In the genomic region with DNA sequence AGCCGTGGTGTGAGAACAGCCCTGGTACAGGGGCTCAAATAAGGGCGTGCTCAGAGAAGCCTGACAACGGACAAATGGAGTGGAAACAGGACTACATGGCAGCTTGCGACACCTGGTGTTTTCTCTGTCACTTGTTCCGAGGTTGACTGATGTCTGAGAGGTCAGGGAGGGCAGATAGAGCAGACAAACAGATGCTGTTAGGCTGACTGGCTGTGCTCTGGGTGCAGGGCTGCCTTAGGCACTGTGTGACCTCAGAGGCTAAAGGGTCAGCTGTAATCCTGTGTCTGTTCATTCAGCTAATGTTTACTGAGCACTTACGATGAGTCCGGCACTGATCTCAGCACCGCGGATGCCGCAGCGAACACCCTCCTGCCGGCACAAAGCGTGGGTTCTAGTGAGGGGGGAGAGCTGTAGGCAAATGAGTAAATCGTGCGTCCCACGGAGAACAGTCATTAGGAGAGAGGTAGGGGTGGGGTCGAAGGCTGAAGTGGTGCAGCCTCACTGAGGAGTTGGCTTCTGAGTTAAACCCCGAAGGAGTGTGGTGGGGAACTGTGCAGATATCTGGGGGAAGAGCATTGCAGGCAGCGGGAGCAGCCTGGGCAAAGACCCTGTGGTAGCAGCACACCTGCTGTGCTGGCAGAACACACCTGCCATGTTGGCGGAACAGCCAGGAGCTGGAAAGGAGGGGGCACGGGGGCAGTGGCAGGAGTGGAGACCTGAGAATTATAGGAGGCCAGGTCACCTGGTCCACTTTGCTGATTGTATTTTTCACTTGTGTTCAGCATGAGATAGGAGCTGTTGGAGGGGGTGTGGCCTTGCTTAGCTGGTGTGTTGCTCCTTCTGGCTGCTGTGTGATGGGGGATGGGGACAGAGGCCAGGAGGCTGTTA, we compare ENCODE assay signal across 9 cellular contexts. TPM values are rescaled to one million over a fixed set of nuclear protein-coding genes. Genes with fewer than 3 reads are reported as not detected.
DNase-seq lines count a peak whose midpoint lies in the region; ATAC-seq, FAIRE-seq and TF ChIP-seq lines count a peak whose summit lies in the region.
"Had no signal": no experiment of that assay in that cellular context is flagged by ENCODE, and none has a peak within 500 bp of the region (broad histone marks: within the 10 kb centered on the region; RNA-seq: fewer than 3 reads in every experiment).

No MANE protein-coding gene starts in this region.

- in situ Hi-C loops in mammary epithelial cell (cut with MboI; ENCODE audit: low sequenced_read_pairs in 2 of 2): no loop called here

- 90% methylated on average over 13 of the region's 21 CpGs for WGBS in mammary epithelial cell (ENCODE audit: low coverage, missing lambda C conversion rate)
- WGBS in small intestine, 3 donors: 11 to 47% (median 29%) methylated on average over 21 of the region's 21 CpGs

- H3K4me2 ChIP-seq in mammary epithelial cell (ENCODE audit: insufficient read depth, low read depth, low read length) (no peak overlapping the region), OCI-LY7 (ENCODE audit: low read length) (peak overlapping the region; percentile 27; the same call in 1 of the 2 replicates)

- H2AFZ ChIP-seq in mammary epithelial cell (ENCODE audit: low read depth, low read length) (no peak overlapping the region), OCI-LY7 (ENCODE audit: low read length) (no peak overlapping the region)

- H3K27ac ChIP-seq in mammary epithelial cell (ENCODE audit: insufficient read depth, low read depth, low read length): no peak overlapping the region
- no peak overlapping the region for H3K27ac ChIP-seq in OCI-LY7 (ENCODE audit: low read depth, low read length, poor library complexity, severe bottlenecking)
- peak overlapping the region in 1 of 2 donors; percentile 11 for H3K27ac ChIP-seq in small intestine (ENCODE audit: low read depth in 1 of 2, low read length in 1 of 2)

- ATAC-seq in HG02885 (IDR thresholded peaks at IDR 0.05; ENCODE audit: poor library complexity, unreplicated experiment): peak; percentile 85

- peak overlapping the region; percentile 8 for H3K27ac Mint-ChIP-seq in MCF 10A (ENCODE audit: low read depth, unreplicated experiment)
- H3K27ac Mint-ChIP-seq in endothelial cell (ENCODE audit: unreplicated experiment): no peak overlapping the region

- intact Hi-C loops in MCF 10A (cut with micrococcal nuclease): no loop called here
- intact Hi-C loops in mammary epithelial cell (cut with micrococcal nuclease): no loop called here
- intact Hi-C loops in OCI-LY7 (cut with micrococcal nuclease; ENCODE audit: unreplicated experiment): no loop called here

- H4K20me1 ChIP-seq in mammary epithelial cell (ENCODE audit: insufficient read depth, low read length) (no peaks in the 10 kb centered on the region), OCI-LY7 (ENCODE audit: insufficient read depth, low read length) (no peaks in the 10 kb centered on the region)

- no peak overlapping the region for H3K9ac ChIP-seq in mammary epithelial cell (ENCODE audit: insufficient read depth, low read length)

- FAIRE-seq in small intestine (lab: Jason Lieb, UNC): no peak
- no peak for FAIRE-seq in urothelium cell line (lab: Jason Lieb, UNC)

- CTCF ChIA-PET in MCF 10A (lab: Yijun Ruan, JAX) (interaction anchor here (1.0 to 3.9 kb wide), 5 partner anchors 9 to 65 kb away, joined by 3 to 36 read pairs (median 13); no protein-coding TSS in a partner anchor), mammary epithelial cell (lab: Charles Lee; ENCODE audit: low non-redundant PET) (no interaction called here), OCI-LY7 (lab: Charles Lee; ENCODE audit: unreplicated experiment) (interaction anchor here (0.9 kb wide), 1 partner anchor 65 kb away, joined by 3 read pairs; no protein-coding TSS in a partner anchor)

- dilution Hi-C loops in mammary epithelial cell (cut with HindIII; ENCODE audit: low sequenced_read_pairs): no loop called here

- no peaks in the 10 kb centered on the region for H3K9me2 ChIP-seq in OCI-LY7 (ENCODE audit: insufficient read depth, low read length)

- no peak for DNase-seq in MCF 10A (ENCODE audit: unreplicated experiment)
- DNase-seq in mammary epithelial cell: no peak
- peak; percentile 72 for DNase-seq in OCI-LY7 (ENCODE audit: low spot score)
- peak; percentile 56 for DNase-seq in small intestine
- DNase-seq in NCI-H1436 (lab: John Stamatoyannopoulos, UW): no peak
- DNase-seq in endothelial cell (ENCODE audit: low spot score): no peak
- DNase-seq in urothelium cell line (ENCODE audit: low spot score): no peak
- DNase-seq: DND-41 had no signal

- H3K4me1 Mint-ChIP-seq in MCF 10A (ENCODE audit: insufficient read depth, unreplicated experiment): no peaks in the 10 kb centered on the region
- H3K4me1 Mint-ChIP-seq in endothelial cell (ENCODE audit: unreplicated experiment): no peaks in the 10 kb centered on the region

- BruUV-seq in MCF 10A (replicated peaks; lab: Mats Ljungman, UMichigan) (no TSS peak), mammary epithelial cell (replicated peaks; lab: Mats Ljungman, UMichigan) (no TSS peak), OCI-LY7 (replicated peaks; lab: Mats Ljungman, UMichigan) (no TSS peak)

- no peaks in the 10 kb centered on the region for H3K4me1 ChIP-seq in mammary epithelial cell (ENCODE audit: insufficient read depth, low read length)
- H3K4me1 ChIP-seq in OCI-LY7 (ENCODE audit: insufficient read depth, low read length, poor library complexity, severe bottlenecking): peaks cover 12% of the 10 kb centered on the region
- no peaks in the 10 kb centered on the region for H3K4me1 ChIP-seq in small intestine (ENCODE audit: control insufficient read depth in 2 of 2, insufficient read depth in 1 of 2, low read depth in 1 of 2, low read length in 1 of 2)

- no peaks in the 10 kb centered on the region for H3K9me3 Mint-ChIP-seq in MCF 10A (ENCODE audit: unreplicated experiment)
- no peaks in the 10 kb centered on the region for H3K9me3 Mint-ChIP-seq in endothelial cell (ENCODE audit: unreplicated experiment)

- peaks cover 82% of the 10 kb centered on the region for H3K36me3 Mint-ChIP-seq in MCF 10A (ENCODE audit: insufficient read depth, unreplicated experiment)
- H3K36me3 Mint-ChIP-seq in endothelial cell (ENCODE audit: low read depth, unreplicated experiment): peaks cover 27% of the 10 kb centered on the region

- TF ChIP-seq CTCF in MCF 10A (IDR thresholded peaks at IDR 0.05; ENCODE audit: unreplicated experiment) (no peak), mammary epithelial cell (conservative IDR thresholded peaks at IDR 0.05 in 1 of 2, IDR thresholded peaks at IDR 0.05 in 1 of 2; ENCODE audit: extremely low read depth in 1 of 2, insufficient read depth in 1 of 2, low read depth in 1 of 2, low read length in 2 of 2) (no peak), OCI-LY7 (conservative IDR thresholded peaks at IDR 0.05; ENCODE audit: low read length) (peak; percentile 61), endothelial cell (IDR thresholded peaks at IDR 0.05; ENCODE audit: unreplicated experiment) (no peak)

- H3K27me3 ChIP-seq in mammary epithelial cell (ENCODE audit: insufficient read depth, low read length): no peaks in the 10 kb centered on the region
- H3K27me3 ChIP-seq in small intestine (ENCODE audit: control insufficient read depth in 2 of 2, insufficient read depth in 2 of 2, low read length in 2 of 2): no peaks in the 10 kb centered on the region

- POLR2A ChIA-PET in MCF 10A (lab: Yijun Ruan, JAX) (no interaction called here), OCI-LY7 (lab: Charles Lee) (interaction anchor here (0.5 to 0.6 kb wide), 2 partner anchors 256 to 311 kb away, joined by 3 to 5 read pairs; no protein-coding TSS in a partner anchor)

- H3K36me3 ChIP-seq in mammary epithelial cell (ENCODE audit: insufficient read depth, low read length): peaks cover 20% of the 10 kb centered on the region
- peaks cover 77% of the 10 kb centered on the region for H3K36me3 ChIP-seq in OCI-LY7 (ENCODE audit: insufficient read depth, low read length)
- peaks cover 0 to 2% of the 10 kb centered on the region in 2 donors for H3K36me3 ChIP-seq in small intestine (ENCODE audit: control insufficient read depth in 2 of 2, insufficient read depth in 2 of 2, low read length in 2 of 2)

- H3K4me3 ChIP-seq in mammary epithelial cell (replicated peaks in 1 of 3; ENCODE audit: insufficient read depth in 1 of 3, low read depth in 2 of 3, low read length in 3 of 3): no peak overlapping the region
- no peak overlapping the region for H3K4me3 ChIP-seq in OCI-LY7 (ENCODE audit: low read depth, low read length, poor library complexity, severe bottlenecking)
- no peak overlapping the region for H3K4me3 ChIP-seq in small intestine (ENCODE audit: low read depth in 1 of 2, low read length in 2 of 2)

- H3K4me3 Mint-ChIP-seq in MCF 10A (ENCODE audit: unreplicated experiment): no peak overlapping the region
- no peak overlapping the region for H3K4me3 Mint-ChIP-seq in endothelial cell (ENCODE audit: unreplicated experiment)

- H3K79me2 ChIP-seq in mammary epithelial cell (ENCODE audit: insufficient read depth, low read length) (no peaks in the 10 kb centered on the region), OCI-LY7 (ENCODE audit: insufficient read depth, low read depth, low read length) (no peaks in the 10 kb centered on the region)

- H3K9me3 ChIP-seq in mammary epithelial cell (replicated peaks; ENCODE audit: insufficient read depth, low read length): no peaks in the 10 kb centered on the region
- H3K9me3 ChIP-seq in OCI-LY7 (ENCODE audit: low read length): no peaks in the 10 kb centered on the region
- H3K9me3 ChIP-seq in small intestine (ENCODE audit: control insufficient read depth, low read depth): no peaks in the 10 kb centered on the region

- no peaks in the 10 kb centered on the region for H3K27me3 Mint-ChIP-seq in MCF 10A (ENCODE audit: insufficient read depth, unreplicated experiment)
- peaks cover 11% of the 10 kb centered on the region for H3K27me3 Mint-ChIP-seq in endothelial cell (ENCODE audit: unreplicated experiment)

RNA-seq across cellular contexts. Expression of a gene that starts 35.0 kb away (rescaled TPM):
- total RNA-seq in MCF 10A (2022) (44.7 and 60.6 TPM in 2 replicates), mammary epithelial cell (10 to 100 TPM; 59.9 to 81.5 TPM), OCI-LY7 (2022) (92.2 and 105 TPM in 2 replicates), endothelial cell (ENCODE audit: unreplicated experiment) (15.6 TPM)
- polyA plus RNA-seq in mammary epithelial cell (34.8 TPM), small intestine (10 to 100 TPM in 1 of 3 donors, 1 to 10 TPM in 2; 2.2 to 25.4 (median 7.2) TPM)
- 25.3 TPM for polyA minus RNA-seq in mammary epithelial cell
- total RNA-seq in OCI-LY7 (2014; rRNA removed; shearing (Covaris generic)): 30.2 and 42.5 TPM in 2 replicates

RNA-seq across cellular contexts. Expression of a gene that starts 54.3 kb away (rescaled TPM):
- 64.7 and 64.8 TPM in 2 replicates for total RNA-seq in MCF 10A (2022)
- total RNA-seq in mammary epithelial cell: 10 to 100 TPM; 64.1 to 72.0 TPM
- polyA plus RNA-seq in mammary epithelial cell: 19.3 TPM
- 54.2 TPM for polyA minus RNA-seq in mammary epithelial cell
- total RNA-seq in OCI-LY7 (2014; rRNA removed; shearing (Covaris generic)): 40.8 and 43.3 TPM in 2 replicates
- 50.4 and 61.6 TPM in 2 replicates for total RNA-seq in OCI-LY7 (2022)
- 10 to 100 TPM; 33.4 to 43.2 (median 35.7) TPM for polyA plus RNA-seq in small intestine
- 56.5 TPM for total RNA-seq in endothelial cell (ENCODE audit: unreplicated experiment)

Comparison
In these comparisons a context has a peak if more than half of its experiments do, and no peak if none do; other contexts are left out.
1. DNase-seq: peak in OCI-LY7 (single experiment) and small intestine (single experiment); none in MCF 10A (single experiment), mammary epithelial cell (single experiment), NCI-H1436 (single experiment), endothelial cell (single experiment) and urothelium cell line (single experiment).